Comparison of ENCODE assay signal across 22 cellular contexts in genomic region chr15:90295270-90295648, GRCh38. TPM values are rescaled to one million over a fixed set of nuclear protein-coding genes. Genes with fewer than 3 reads are reported as not detected.
A peak's percentile ranks its signal among the peaks of the same experiment; 100 is the strongest.
DNase-seq lines count a peak whose midpoint lies in the region; ATAC-seq and TF ChIP-seq lines count a peak whose summit lies in the region.
"Had no signal": no experiment of that assay in that cellular context is flagged by ENCODE, and none has a peak within 500 bp of the region (broad histone marks: within the 10 kb centered on the region; RNA-seq: fewer than 3 reads in every experiment).

No MANE protein-coding gene starts in this region.

- H3K27me3 ChIP-seq in BLaER1 treated with 17β-estradiol and CSF1 and Interleukin-3, amounts not matched to agents 10 nM and 100 nM, result no peaks in the 10 kb centered on the region
- H3K27me3 ChIP-seq in Panc1 (ENCODE audit: control insufficient read depth, insufficient read depth, low read length), result no peaks in the 10 kb centered on the region
- no peaks in the 10 kb centered on the region for H3K27me3 ChIP-seq in transverse colon
- H3K27me3 ChIP-seq: upper lobe of left lung had no signal

- no peak overlapping the region for H3K4me3 Mint-ChIP-seq in stimulated activated naive B cell treated with anti-CD40 and anti-IgM and Interleukin-4, amounts not matched to agents 10 μg/mL and 1 μg/mL and 100 μg/mL, for 72 hours
- H3K4me3 Mint-ChIP-seq: activated T-cell treated with anti-CD3 and anti-CD28 coated beads, Interleukin-2, amount 50 U/mL, for 24 hours; CD4-positive, alpha-beta T cell; dendritic cell treated with granulocyte-macrophage colony-stimulating factor and Interleukin-4, amounts not matched to agents 40 ng/mL and 50 ng/mL, for 4 days; nephron progenitor cell; T-helper 1 cell treated with Interleukin-12 subunit alpha and Interleukin-12 subunit beta and Interleukin-4 antibody, amounts not matched to agents 30 μg/mL and 1 μg/mL, for 36 hours had no signal

- TF ChIP-seq POLR2A in transverse colon (IDR thresholded peaks at IDR 0.05), result no peak

- H3K9me3 Mint-ChIP-seq in stimulated activated naive B cell treated with anti-CD40 and anti-IgM and Interleukin-4, amounts not matched to agents 10 μg/mL and 1 μg/mL and 100 μg/mL, for 72 hours, result no peaks in the 10 kb centered on the region
- H3K9me3 Mint-ChIP-seq: activated T-cell treated with anti-CD3 and anti-CD28 coated beads, Interleukin-2, amount 50 U/mL, for 24 hours; CD4-positive, alpha-beta T cell; dendritic cell treated with granulocyte-macrophage colony-stimulating factor and Interleukin-4, amounts not matched to agents 40 ng/mL and 50 ng/mL, for 4 days; T-helper 1 cell treated with Interleukin-12 subunit alpha and Interleukin-12 subunit beta and Interleukin-4 antibody, amounts not matched to agents 30 μg/mL and 1 μg/mL, for 36 hours had no signal

- no peaks in the 10 kb centered on the region for H4K20me1 ChIP-seq in BLaER1 treated with 17β-estradiol and CSF1 and Interleukin-3, amounts not matched to agents 10 nM and 100 nM

- H3K4me1 ChIP-seq in BLaER1 treated with 17β-estradiol and CSF1 and Interleukin-3, amounts not matched to agents 10 nM and 100 nM, result peaks cover 4 to 44% (median 31%) of the 10 kb centered on the region in 10 experiments; a peak in 19 of 20 replicates
- H3K4me1 ChIP-seq in Panc1 (ENCODE audit: control insufficient read depth, insufficient read depth, low read length) (peaks cover 5% of the 10 kb centered on the region), transverse colon (peaks cover 3 to 13% (median 6%) of the 10 kb centered on the region in 4 donors)

- peaks cover 6 to 14% of the 10 kb centered on the region in 2 donors for H3K27me3 Mint-ChIP-seq in stimulated activated naive B cell treated with anti-CD40 and anti-IgM and Interleukin-4, amounts not matched to agents 10 μg/mL and 1 μg/mL and 100 μg/mL, for 72 hours
- H3K27me3 Mint-ChIP-seq: CD4-positive, alpha-beta T cell had no signal

- WGBS in transverse colon (ENCODE audit: low coverage in 1 of 2), 2 donors, result 77% methylated on average over 10 of the region's 10 CpGs; no CpG with 5 or more reads in 1 of the 2 donors

- in situ Hi-C loops in Panc1 (cut with HindIII; ENCODE audit: low pct_unique_long_range_greater_than_20kb, low sequenced_read_pairs) (no loop called here), transverse colon (cut with MboI; ENCODE audit: low pct_ligation_motif_present in 1 of 4, low pct_unique_long_range_greater_than_20kb in 1 of 4, low sequenced_read_pairs in 3 of 4) (no loop called here)

- H3K4me2 ChIP-seq in BLaER1 treated with 17β-estradiol and CSF1 and Interleukin-3, amounts not matched to agents 10 nM and 100 nM, result peak overlapping the region in 9 of 11 experiments; percentile 6 to 79 (median 67); a peak in 16 of 22 replicates

- H3K9me3 ChIP-seq in BLaER1 treated with 17β-estradiol and CSF1 and Interleukin-3, amounts not matched to agents 10 nM and 100 nM (replicated peaks in 1 of 11), result no peaks in the 10 kb centered on the region
- H3K9me3 ChIP-seq in Panc1 (ENCODE audit: control insufficient read depth, insufficient read depth, low read depth, low read length) (no peaks in the 10 kb centered on the region), transverse colon (no peaks in the 10 kb centered on the region)
- H3K9me3 ChIP-seq: lower lobe of right lung, upper lobe of left lung had no signal

- ATAC-seq in Panc1, result peak; percentile 49
- ATAC-seq in left lobe of liver, result no peak
- no peak for ATAC-seq in stimulated activated naive B cell treated with anti-CD40 and anti-IgM and Interleukin-4, amounts not matched to agents 10 μg/mL and 1 μg/mL and 100 μg/mL, for 72 hours (replicated peaks)
- no peak for ATAC-seq in GM21529 (IDR thresholded peaks at IDR 0.05; ENCODE audit: unreplicated experiment)

- H3K4me1 Mint-ChIP-seq in stimulated activated naive B cell treated with anti-CD40 and anti-IgM and Interleukin-4, amounts not matched to agents 10 μg/mL and 1 μg/mL and 100 μg/mL, for 72 hours, result peaks cover 6 to 10% of the 10 kb centered on the region in 2 donors

- DNase-seq in COR-L47 (lab: John Stamatoyannopoulos, UW) (peak; percentile 77), Panc1 (ENCODE audit: low read depth, low spot score) (no peak), left lobe of liver (ENCODE audit: low spot score) (peak; percentile 40), DMS153 treated with DMSO at 0.1 percent for 48 hours (lab: John Stamatoyannopoulos, UW; ENCODE audit: unreplicated experiment) (no peak), transverse colon (no peak)
- DNase-seq in stimulated activated naive B cell treated with anti-CD40 and anti-IgM and Interleukin-4, amounts not matched to agents 10 μg/mL and 1 μg/mL and 100 μg/mL, for 72 hours, result no peak
- DNase-seq: activated CD8-positive, alpha-beta memory T cell treated with anti-CD3 and anti-CD28 coated beads for 24 hours; activated naive CD4-positive, alpha-beta T cell; activated T-cell treated with anti-CD3 and anti-CD28 coated beads, Interleukin-2, amount 50 U/mL, for 24 hours; CD4-positive, alpha-beta T cell; islet precursor cell; lower lobe of right lung; NCI-H2029 treated with DMSO at 0.1 percent for 48 hours; NCI-H510A; nephron progenitor cell had no signal

- CTCF ChIA-PET in Panc1 (lab: Charles Lee), result interaction anchor here (0.5 to 0.8 kb wide), 4 partner anchors 14 to 309 kb away, joined by 3 to 6 read pairs (median 5); no protein-coding TSS in a partner anchor

- no peaks in the 10 kb centered on the region for H3K36me3 ChIP-seq in BLaER1 treated with 17β-estradiol and CSF1 and Interleukin-3, amounts not matched to agents 10 nM and 100 nM
- H3K36me3 ChIP-seq in Panc1 (ENCODE audit: control insufficient read depth, insufficient read depth, low read length) (no peaks in the 10 kb centered on the region), transverse colon (no peaks in the 10 kb centered on the region)
- H3K36me3 ChIP-seq: lower lobe of right lung, upper lobe of left lung had no signal

- H3K27ac Mint-ChIP-seq in stimulated activated naive B cell treated with anti-CD40 and anti-IgM and Interleukin-4, amounts not matched to agents 10 μg/mL and 1 μg/mL and 100 μg/mL, for 72 hours, result no peak overlapping the region
- H3K27ac Mint-ChIP-seq: activated T-cell treated with anti-CD3 and anti-CD28 coated beads, Interleukin-2, amount 50 U/mL, for 24 hours; CD4-positive, alpha-beta T cell; dendritic cell treated with granulocyte-macrophage colony-stimulating factor and Interleukin-4, amounts not matched to agents 40 ng/mL and 50 ng/mL, for 4 days; nephron progenitor cell; T-helper 1 cell treated with Interleukin-12 subunit alpha and Interleukin-12 subunit beta and Interleukin-4 antibody, amounts not matched to agents 30 μg/mL and 1 μg/mL, for 36 hours had no signal

- H3K36me3 Mint-ChIP-seq in stimulated activated naive B cell treated with anti-CD40 and anti-IgM and Interleukin-4, amounts not matched to agents 10 μg/mL and 1 μg/mL and 100 μg/mL, for 72 hours, result no peaks in the 10 kb centered on the region

- H3K4me3 ChIP-seq in BLaER1 treated with 17β-estradiol and CSF1 and Interleukin-3, amounts not matched to agents 10 nM and 100 nM, result no peak overlapping the region
- H3K4me3 ChIP-seq in Panc1 (ENCODE audit: low read depth in 2 of 2, low read length in 2 of 2), result peak overlapping the region in 1 of 2 experiments; percentile 29; a peak in 2 of 4 replicates
- H3K4me3 ChIP-seq in transverse colon, result no peak overlapping the region
- H3K4me3 ChIP-seq: lower lobe of right lung, SK-N-MC, upper lobe of left lung had no signal

- intact Hi-C loops in Panc1 (cut with micrococcal nuclease; ENCODE audit: unreplicated experiment) (no loop called here), transverse colon (cut with DNase I; ENCODE audit: low total_unique reads) (no loop called here)

- TF ChIP-seq CTCF in Panc1 (IDR thresholded peaks at IDR 0.05) (no peak), transverse colon (IDR thresholded peaks at IDR 0.05) (no peak)

- H3K27ac ChIP-seq in BLaER1 treated with 17β-estradiol and CSF1 and Interleukin-3, amounts not matched to agents 10 nM and 100 nM, result no peak overlapping the region
- H3K27ac ChIP-seq in Panc1 (ENCODE audit: low read length), result no peak overlapping the region
- no peak overlapping the region for H3K27ac ChIP-seq in transverse colon
- H3K27ac ChIP-seq: lower lobe of right lung, SK-N-MC, upper lobe of left lung had no signal

- no TSS peak for BruUV-seq in Panc1 (replicated peaks; lab: Mats Ljungman, UMichigan)

- TF ChIP-seq EP300 in transverse colon (IDR thresholded peaks at IDR 0.05; ENCODE audit: low read depth), result no peak

- H3K9ac ChIP-seq in BLaER1 treated with 17β-estradiol and CSF1 and Interleukin-3, amounts not matched to agents 10 nM and 100 nM, result no peak overlapping the region

- POLR2A ChIA-PET in Panc1 (lab: Charles Lee), result no interaction called here

RNA-seq across cellular contexts. Expression of gene NGRN, which starts 29.8 kb away (rescaled TPM):
- total RNA-seq in Panc1 (2021; ENCODE audit: unreplicated experiment) (137 TPM), left lobe of liver (26.7 TPM), transverse colon (10 to 100 TPM; 27.7 to 58.3 (median 44.5) TPM)
- 85.4 TPM for polyA plus RNA-seq in Panc1 (2012; ENCODE audit: insufficient read length)

RNA-seq across cellular contexts. Expression of gene TTLL13, which starts 45.9 kb away (rescaled TPM):
- 0.39 TPM for total RNA-seq in Panc1 (2021; ENCODE audit: unreplicated experiment)
- 0.17 TPM for polyA plus RNA-seq in Panc1 (2012; ENCODE audit: insufficient read length)
- 0.15 TPM for total RNA-seq in left lobe of liver
- total RNA-seq in transverse colon, result under 1 TPM in 1 of 4 donors, not detected in 3; 0.27 TPM
- total RNA-seq: lower lobe of right lung, RPMI7951 had no signal

RNA-seq across cellular contexts. Expression of gene ZNF774, which starts 56.8 kb away (rescaled TPM):
- 5.2 TPM for total RNA-seq in Panc1 (2021; ENCODE audit: unreplicated experiment)
- 2.4 TPM for polyA plus RNA-seq in Panc1 (2012; ENCODE audit: insufficient read length)
- total RNA-seq in left lobe of liver, result 1.4 TPM
- total RNA-seq in transverse colon, result 10 to 100 TPM in 2 of 4 donors, 1 to 10 TPM in 1, under 1 TPM in 1; 0.75 to 22.5 (median 10.2) TPM

Comparison
In these comparisons a context has a peak if more than half of its experiments do, and no peak if none do; other contexts are left out.
1. DNase-seq: peak in COR-L47 (single experiment) and left lobe of liver (single experiment); none in Panc1 (single experiment), stimulated activated naive B cell treated with anti-CD40 and anti-IgM and Interleukin-4, amounts not matched to agents 10 μg/mL and 1 μg/mL and 100 μg/mL, for 72 hours (single experiment), DMS153 treated with DMSO at 0.1 percent for 48 hours (single experiment) and transverse colon (single experiment).